14 cellular contexts compared by ENCODE assay signal in genomic region chr10:102312683-102313082, GRCh38.
A peak's percentile ranks its signal among the peaks of the same experiment; 100 is the strongest.
DNase-seq lines count a peak whose midpoint lies in the region; ATAC-seq and TF ChIP-seq lines count a peak whose summit lies in the region.
"Had no signal": no experiment of that assay in that cellular context is flagged by ENCODE, and none has a peak within 500 bp of the region (broad histone marks: within the 10 kb centered on the region; RNA-seq: fewer than 3 reads in every experiment).

No MANE protein-coding gene starts in this region.

- no peaks in the 10 kb centered on the region for H3K27me3 ChIP-seq in Panc1 (ENCODE audit: control insufficient read depth, insufficient read depth, low read length)
- H3K27me3 ChIP-seq in sigmoid colon, result no peaks in the 10 kb centered on the region
- H3K27me3 ChIP-seq: vagina had no signal

- H3K4me1 ChIP-seq in Panc1 (ENCODE audit: control insufficient read depth, insufficient read depth, low read length) (peaks cover 29% of the 10 kb centered on the region), sigmoid colon (peaks cover 0 to 51% (median 41%) of the 10 kb centered on the region in 4 donors)

- no peak for TF ChIP-seq CTCF in Panc1 (IDR thresholded peaks at IDR 0.05)
- no peak for TF ChIP-seq CTCF in sigmoid colon (IDR thresholded peaks at IDR 0.05)

- H3K9me3 Mint-ChIP-seq in activated T-cell treated with anti-CD3 and anti-CD28 coated beads, Interleukin-2, amount 50 U/mL, for 4 hours, result no peaks in the 10 kb centered on the region

- POLR2A ChIA-PET in Panc1 (lab: Charles Lee), result interaction anchor here (0.6 kb wide), 2 partner anchors 18 to 777 kb away, joined by 3 read pairs; no protein-coding TSS in a partner anchor

- no peak overlapping the region for H3K4me3 Mint-ChIP-seq in activated T-cell treated with anti-CD3 and anti-CD28 coated beads, Interleukin-2, amount 50 U/mL, for 4 hours
- H3K4me3 Mint-ChIP-seq: naive B cell had no signal

- no peaks in the 10 kb centered on the region for H3K27me3 Mint-ChIP-seq in activated T-cell treated with anti-CD3 and anti-CD28 coated beads, Interleukin-2, amount 50 U/mL, for 4 hours (ENCODE audit: low read depth)
- H3K27me3 Mint-ChIP-seq: naive B cell had no signal

- DNase-seq in activated T-cell treated with anti-CD3 and anti-CD28 coated beads, Interleukin-2, amount 50 U/mL, for 4 hours, result no peak
- DNase-seq in activated T-cell treated with anti-CD3 and anti-CD28 coated beads, Interleukin-2, amount 50 U/mL, for 48 hours, result no peak
- DNase-seq in Panc1 (ENCODE audit: low read depth, low spot score) (no peak), epithelial cell of prostate (ENCODE audit: low read depth, low spot score) (peak; percentile 16), sigmoid colon (no peak), hypothalamus (lab: John Stamatoyannopoulos, UW) (no peak), OCI-M1 (lab: John Stamatoyannopoulos, UW) (no peak), DMS153 (lab: John Stamatoyannopoulos, UW) (no peak)
- DNase-seq: erythroblast, GDM1, Karpas-422, naive B cell had no signal

- TF ChIP-seq POLR2A in sigmoid colon (IDR thresholded peaks at IDR 0.05), result no peak

- H3K36me3 Mint-ChIP-seq in activated T-cell treated with anti-CD3 and anti-CD28 coated beads, Interleukin-2, amount 50 U/mL, for 4 hours (ENCODE audit: insufficient read depth), result peaks cover 12% of the 10 kb centered on the region

- ATAC-seq in activated T-cell treated with anti-CD3 and anti-CD28 coated beads, Interleukin-2, amount 50 U/mL, for 4 hours, result peak; percentile 62 to 69
- peak; percentile 46 for ATAC-seq in Panc1

- no peak overlapping the region for H3K4me3 ChIP-seq in Panc1 (ENCODE audit: low read depth in 2 of 2, low read length in 2 of 2)
- H3K4me3 ChIP-seq in sigmoid colon, result no peak overlapping the region
- H3K4me3 ChIP-seq: skin epidermis, vagina had no signal

- TF ChIP-seq EP300 in sigmoid colon (IDR thresholded peaks at IDR 0.05), result no peak

- CTCF ChIA-PET in Panc1 (lab: Charles Lee), result no interaction called here

- no peaks in the 10 kb centered on the region for H3K9me3 ChIP-seq in Panc1 (ENCODE audit: control insufficient read depth, insufficient read depth, low read depth, low read length)
- no peaks in the 10 kb centered on the region for H3K9me3 ChIP-seq in sigmoid colon
- H3K9me3 ChIP-seq: vagina had no signal

- in situ Hi-C loops in Panc1 (cut with HindIII; ENCODE audit: low pct_unique_long_range_greater_than_20kb, low sequenced_read_pairs), result no loop called here

- 46 to 72% methylated on average over 1 of the region's 1 CpG for WGBS in sigmoid colon, 2 donors

- no TSS peak for BruUV-seq in Panc1 (replicated peaks; lab: Mats Ljungman, UMichigan)

- H3K36me3 ChIP-seq in Panc1 (ENCODE audit: control insufficient read depth, insufficient read depth, low read length), result no peaks in the 10 kb centered on the region
- no peaks in the 10 kb centered on the region for H3K36me3 ChIP-seq in sigmoid colon
- H3K36me3 ChIP-seq: vagina had no signal

- H3K4me1 Mint-ChIP-seq in activated T-cell treated with anti-CD3 and anti-CD28 coated beads, Interleukin-2, amount 50 U/mL, for 4 hours (ENCODE audit: low read depth), result peaks cover 38% of the 10 kb centered on the region

- H3K27ac ChIP-seq in Panc1 (ENCODE audit: low read length), result peak overlapping the region; percentile 35; the same call in 1 of the 2 replicates
- peak overlapping the region; percentile 41 for H3K27ac ChIP-seq in epithelial cell of prostate
- peak overlapping the region; percentile 10 to 71 (median 55) for H3K27ac ChIP-seq in sigmoid colon
- H3K27ac ChIP-seq: skin epidermis, vagina had no signal

- intact Hi-C loops in Panc1 (cut with micrococcal nuclease; ENCODE audit: unreplicated experiment), result no loop called here
- intact Hi-C loops in sigmoid colon (cut with DNase I), result no loop called here
